ENCODE assay signal across 1 cellular context in the genomic region with DNA sequence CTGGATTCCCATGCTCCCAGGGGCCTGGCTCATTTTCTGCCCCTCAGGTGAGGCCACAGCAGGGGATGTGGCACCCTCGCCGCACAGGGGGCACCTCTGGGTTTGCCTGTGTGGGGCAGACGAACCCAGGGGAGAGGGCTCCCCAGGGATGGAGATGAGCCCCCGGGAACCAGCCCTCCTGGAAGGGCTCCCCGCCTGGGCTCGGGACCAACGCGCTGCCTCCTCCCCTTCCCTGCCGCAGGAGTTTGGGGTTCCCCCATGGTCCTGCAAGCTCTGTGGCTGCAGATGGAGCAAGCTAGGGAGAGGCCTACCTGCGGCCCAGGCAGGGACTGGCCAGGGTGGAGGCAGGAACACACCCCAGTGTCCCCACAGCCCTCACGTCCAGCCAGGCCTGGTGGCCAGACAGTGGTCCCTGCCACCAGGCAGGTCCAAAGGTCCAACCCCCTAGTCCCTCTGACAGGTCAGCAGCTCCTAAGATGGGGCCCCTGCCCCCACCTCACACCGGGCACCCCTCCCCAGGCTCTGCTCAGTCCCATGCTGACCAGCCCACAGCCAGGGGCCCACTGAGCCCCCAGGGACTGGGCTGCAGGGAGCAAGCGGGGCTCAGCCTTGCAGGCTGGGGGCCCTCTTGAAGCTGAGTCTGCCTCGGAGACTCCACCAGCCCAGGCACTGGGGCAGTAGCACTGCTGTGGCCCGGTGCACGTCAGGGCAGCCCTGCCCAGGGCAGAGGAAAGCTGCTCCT.
TF ChIP-seq lines count a peak whose summit lies in the region.

No MANE protein-coding gene starts in this region.

TF ChIP-seq in HepG2, 621 proteins besides CTCF, POLR2A, EP300 and RAD21 (continued from another document and continues in another):
- TF ChIP-seq, protein P1, sequence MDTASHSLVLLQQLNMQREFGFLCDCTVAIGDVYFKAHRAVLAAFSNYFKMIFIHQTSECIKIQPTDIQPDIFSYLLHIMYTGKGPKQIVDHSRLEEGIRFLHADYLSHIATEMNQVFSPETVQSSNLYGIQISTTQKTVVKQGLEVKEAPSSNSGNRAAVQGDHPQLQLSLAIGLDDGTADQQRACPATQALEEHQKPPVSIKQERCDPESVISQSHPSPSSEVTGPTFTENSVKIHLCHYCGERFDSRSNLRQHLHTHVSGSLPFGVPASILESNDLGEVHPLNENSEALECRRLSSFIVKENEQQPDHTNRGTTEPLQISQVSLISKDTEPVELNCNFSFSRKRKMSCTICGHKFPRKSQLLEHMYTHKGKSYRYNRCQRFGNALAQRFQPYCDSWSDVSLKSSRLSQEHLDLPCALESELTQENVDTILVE (CRISPR knock-in tag; IDR thresholded peaks at IDR 0.05) = no peak
- TF ChIP-seq SP5 (CRISPR knock-in tag; IDR thresholded peaks at IDR 0.05; ENCODE audit: borderline replicate concordance, low read depth) (peak; percentile 19; the same call in 1 of the 2 replicates), RBM22 (optimal IDR thresholded peaks at IDR 0.05; ENCODE audit: low read length) (no peak), ZFP36L2 (CRISPR knock-in tag; IDR thresholded peaks at IDR 0.05) (no peak), ZNF549 (CRISPR knock-in tag; IDR thresholded peaks at IDR 0.05) (no peak), PHF20 (CRISPR knock-in tag; IDR thresholded peaks at IDR 0.05) (no peak), ARNTL (CRISPR knock-in tag; IDR thresholded peaks at IDR 0.05) (no peak), ZNF101 (CRISPR knock-in tag; IDR thresholded peaks at IDR 0.05; ENCODE audit: borderline replicate concordance, low read depth) (no peak), ISX (CRISPR knock-in tag; conservative IDR thresholded peaks at IDR 0.05) (no peak), ZNF790 (CRISPR knock-in tag; IDR thresholded peaks at IDR 0.05; ENCODE audit: borderline replicate concordance) (no peak), ZNF274 (CRISPR knock-in tag; IDR thresholded peaks at IDR 0.05) (no peak), CCAR2 (optimal IDR thresholded peaks at IDR 0.05; ENCODE audit: low read depth, low read length) (no peak), FOXM1 (CRISPR knock-in tag; IDR thresholded peaks at IDR 0.05) (no peak), MTA3 (CRISPR knock-in tag; IDR thresholded peaks at IDR 0.05) (no peak), HDAC2 (CRISPR knock-in tag; IDR thresholded peaks at IDR 0.05) (peak; percentile 51; the same call in 1 of the 2 replicates), ZC3H13 (CRISPR knock-in tag; IDR thresholded peaks at IDR 0.05) (no peak), MIXL1 (CRISPR knock-in tag; IDR thresholded peaks at IDR 0.05) (no peak), EHMT2 (IDR thresholded peaks at IDR 0.05; ENCODE audit: borderline replicate concordance, low read depth, low read length) (no peak), HNRNPLL (IDR thresholded peaks at IDR 0.05; ENCODE audit: low read depth, low read length, poor library complexity, severe bottlenecking) (no peak), ATF7 (IDR thresholded peaks at IDR 0.05) (no peak), ATF7 (CRISPR knock-in tag; IDR thresholded peaks at IDR 0.05) (0 out of 2 replicates have a peak, but pooled peaks have one; percentile 49), HMGA1 (CRISPR knock-in tag; conservative IDR thresholded peaks at IDR 0.05) (no peak), ZBTB3 (CRISPR knock-in tag; IDR thresholded peaks at IDR 0.05; ENCODE audit: borderline replicate concordance, low read depth) (no peak), KAT8 (CRISPR knock-in tag; IDR thresholded peaks at IDR 0.05) (no peak), ZNF124 (CRISPR knock-in tag; IDR thresholded peaks at IDR 0.05) (no peak), FOXK1 (CRISPR knock-in tag; IDR thresholded peaks at IDR 0.05; ENCODE audit: borderline replicate concordance, low read depth) (no peak), HIVEP1 (CRISPR knock-in tag; IDR thresholded peaks at IDR 0.05) (peak; percentile 33; the same call in 1 of the 2 replicates), SAP130 (CRISPR knock-in tag; IDR thresholded peaks at IDR 0.05; ENCODE audit: low read depth) (peak; percentile 55), PTBP1 (IDR thresholded peaks at IDR 0.05; ENCODE audit: low read depth, low read length, poor library complexity, severe bottlenecking) (no peak), SMARCE1 (IDR thresholded peaks at IDR 0.05; ENCODE audit: borderline replicate concordance) (no peak), ZFX (CRISPR knock-in tag; IDR thresholded peaks at IDR 0.05; ENCODE audit: low read depth) (peak; percentile 78), NFE2 (CRISPR knock-in tag; IDR thresholded peaks at IDR 0.05) (no peak), ZNF205 (CRISPR knock-in tag; IDR thresholded peaks at IDR 0.05) (peak; percentile 9; the same call in 1 of the 2 replicates), CEBPB (IDR thresholded peaks at IDR 0.05; ENCODE audit: borderline replicate concordance, low read depth, low read length) (no peak), HDAC6 (IDR thresholded peaks at IDR 0.05; ENCODE audit: low read depth, low read length) (no peak), ZNF724P (CRISPR knock-in tag; IDR thresholded peaks at IDR 0.05; ENCODE audit: borderline replicate concordance) (no peak; the same call in 1 of the 2 replicates), ERF (CRISPR knock-in tag; IDR thresholded peaks at IDR 0.05) (no peak), ZFP36L1 (CRISPR knock-in tag; IDR thresholded peaks at IDR 0.05) (no peak), ZNF543 (CRISPR knock-in tag; IDR thresholded peaks at IDR 0.05) (no peak), SUZ12 (IDR thresholded peaks at IDR 0.05; ENCODE audit: low read depth, low read length) (no peak), ZMYM2 (CRISPR knock-in tag; IDR thresholded peaks at IDR 0.05) (no peak), MEF2D (CRISPR knock-in tag; IDR thresholded peaks at IDR 0.05) (no peak), FOSL2 (CRISPR knock-in tag; IDR thresholded peaks at IDR 0.05) (no peak; the same call in 1 of the 2 replicates), RBFOX2 (IDR thresholded peaks at IDR 0.05; ENCODE audit: low read depth, low read length) (peak; percentile 51; the same call in 1 of the 2 replicates), TOPORS (CRISPR knock-in tag; IDR thresholded peaks at IDR 0.05) (no peak)
- TF ChIP-seq, protein P2, sequence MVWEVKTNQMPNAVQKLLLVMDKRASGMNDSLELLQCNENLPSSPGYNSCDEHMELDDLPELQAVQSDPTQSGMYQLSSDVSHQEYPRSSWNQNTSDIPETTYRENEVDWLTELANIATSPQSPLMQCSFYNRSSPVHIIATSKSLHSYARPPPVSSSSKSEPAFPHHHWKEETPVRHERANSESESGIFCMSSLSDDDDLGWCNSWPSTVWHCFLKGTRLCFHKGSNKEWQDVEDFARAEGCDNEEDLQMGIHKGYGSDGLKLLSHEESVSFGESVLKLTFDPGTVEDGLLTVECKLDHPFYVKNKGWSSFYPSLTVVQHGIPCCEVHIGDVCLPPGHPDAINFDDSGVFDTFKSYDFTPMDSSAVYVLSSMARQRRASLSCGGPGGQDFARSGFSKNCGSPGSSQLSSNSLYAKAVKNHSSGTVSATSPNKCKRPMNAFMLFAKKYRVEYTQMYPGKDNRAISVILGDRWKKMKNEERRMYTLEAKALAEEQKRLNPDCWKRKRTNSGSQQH (CRISPR knock-in tag; IDR thresholded peaks at IDR 0.05; ENCODE audit: low read depth) = no peak
- TF ChIP-seq, protein P3, sequence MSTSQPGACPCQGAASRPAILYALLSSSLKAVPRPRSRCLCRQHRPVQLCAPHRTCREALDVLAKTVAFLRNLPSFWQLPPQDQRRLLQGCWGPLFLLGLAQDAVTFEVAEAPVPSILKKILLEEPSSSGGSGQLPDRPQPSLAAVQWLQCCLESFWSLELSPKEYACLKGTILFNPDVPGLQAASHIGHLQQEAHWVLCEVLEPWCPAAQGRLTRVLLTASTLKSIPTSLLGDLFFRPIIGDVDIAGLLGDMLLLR (CRISPR knock-in tag; IDR thresholded peaks at IDR 0.05) = no peak
- TF ChIP-seq, protein P4, sequence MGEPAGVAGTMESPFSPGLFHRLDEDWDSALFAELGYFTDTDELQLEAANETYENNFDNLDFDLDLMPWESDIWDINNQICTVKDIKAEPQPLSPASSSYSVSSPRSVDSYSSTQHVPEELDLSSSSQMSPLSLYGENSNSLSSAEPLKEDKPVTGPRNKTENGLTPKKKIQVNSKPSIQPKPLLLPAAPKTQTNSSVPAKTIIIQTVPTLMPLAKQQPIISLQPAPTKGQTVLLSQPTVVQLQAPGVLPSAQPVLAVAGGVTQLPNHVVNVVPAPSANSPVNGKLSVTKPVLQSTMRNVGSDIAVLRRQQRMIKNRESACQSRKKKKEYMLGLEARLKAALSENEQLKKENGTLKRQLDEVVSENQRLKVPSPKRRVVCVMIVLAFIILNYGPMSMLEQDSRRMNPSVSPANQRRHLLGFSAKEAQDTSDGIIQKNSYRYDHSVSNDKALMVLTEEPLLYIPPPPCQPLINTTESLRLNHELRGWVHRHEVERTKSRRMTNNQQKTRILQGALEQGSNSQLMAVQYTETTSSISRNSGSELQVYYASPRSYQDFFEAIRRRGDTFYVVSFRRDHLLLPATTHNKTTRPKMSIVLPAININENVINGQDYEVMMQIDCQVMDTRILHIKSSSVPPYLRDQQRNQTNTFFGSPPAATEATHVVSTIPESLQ (CRISPR knock-in tag; conservative IDR thresholded peaks at IDR 0.05) = no peak
- TF ChIP-seq, protein P5, sequence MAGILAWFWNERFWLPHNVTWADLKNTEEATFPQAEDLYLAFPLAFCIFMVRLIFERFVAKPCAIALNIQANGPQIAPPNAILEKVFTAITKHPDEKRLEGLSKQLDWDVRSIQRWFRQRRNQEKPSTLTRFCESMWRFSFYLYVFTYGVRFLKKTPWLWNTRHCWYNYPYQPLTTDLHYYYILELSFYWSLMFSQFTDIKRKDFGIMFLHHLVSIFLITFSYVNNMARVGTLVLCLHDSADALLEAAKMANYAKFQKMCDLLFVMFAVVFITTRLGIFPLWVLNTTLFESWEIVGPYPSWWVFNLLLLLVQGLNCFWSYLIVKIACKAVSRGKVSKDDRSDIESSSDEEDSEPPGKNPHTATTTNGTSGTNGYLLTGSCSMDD (CRISPR knock-in tag; IDR thresholded peaks at IDR 0.05) = no peak
- TF ChIP-seq, protein P6, sequence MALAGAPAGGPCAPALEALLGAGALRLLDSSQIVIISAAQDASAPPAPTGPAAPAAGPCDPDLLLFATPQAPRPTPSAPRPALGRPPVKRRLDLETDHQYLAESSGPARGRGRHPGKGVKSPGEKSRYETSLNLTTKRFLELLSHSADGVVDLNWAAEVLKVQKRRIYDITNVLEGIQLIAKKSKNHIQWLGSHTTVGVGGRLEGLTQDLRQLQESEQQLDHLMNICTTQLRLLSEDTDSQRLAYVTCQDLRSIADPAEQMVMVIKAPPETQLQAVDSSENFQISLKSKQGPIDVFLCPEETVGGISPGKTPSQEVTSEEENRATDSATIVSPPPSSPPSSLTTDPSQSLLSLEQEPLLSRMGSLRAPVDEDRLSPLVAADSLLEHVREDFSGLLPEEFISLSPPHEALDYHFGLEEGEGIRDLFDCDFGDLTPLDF (CRISPR knock-in tag; IDR thresholded peaks at IDR 0.05) = no peak
- TF ChIP-seq, protein P7, sequence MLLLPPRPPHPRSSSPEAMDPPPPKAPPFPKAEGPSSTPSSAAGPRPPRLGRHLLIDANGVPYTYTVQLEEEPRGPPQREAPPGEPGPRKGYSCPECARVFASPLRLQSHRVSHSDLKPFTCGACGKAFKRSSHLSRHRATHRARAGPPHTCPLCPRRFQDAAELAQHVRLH (CRISPR knock-in tag; IDR thresholded peaks at IDR 0.05; ENCODE audit: borderline replicate concordance, low read depth) = no peak
- TF ChIP-seq, protein P8, sequence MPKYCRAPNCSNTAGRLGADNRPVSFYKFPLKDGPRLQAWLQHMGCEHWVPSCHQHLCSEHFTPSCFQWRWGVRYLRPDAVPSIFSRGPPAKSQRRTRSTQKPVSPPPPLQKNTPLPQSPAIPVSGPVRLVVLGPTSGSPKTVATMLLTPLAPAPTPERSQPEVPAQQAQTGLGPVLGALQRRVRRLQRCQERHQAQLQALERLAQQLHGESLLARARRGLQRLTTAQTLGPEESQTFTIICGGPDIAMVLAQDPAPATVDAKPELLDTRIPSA (CRISPR knock-in tag; IDR thresholded peaks at IDR 0.05; ENCODE audit: borderline replicate concordance) = no peak
- TF ChIP-seq, protein P9, sequence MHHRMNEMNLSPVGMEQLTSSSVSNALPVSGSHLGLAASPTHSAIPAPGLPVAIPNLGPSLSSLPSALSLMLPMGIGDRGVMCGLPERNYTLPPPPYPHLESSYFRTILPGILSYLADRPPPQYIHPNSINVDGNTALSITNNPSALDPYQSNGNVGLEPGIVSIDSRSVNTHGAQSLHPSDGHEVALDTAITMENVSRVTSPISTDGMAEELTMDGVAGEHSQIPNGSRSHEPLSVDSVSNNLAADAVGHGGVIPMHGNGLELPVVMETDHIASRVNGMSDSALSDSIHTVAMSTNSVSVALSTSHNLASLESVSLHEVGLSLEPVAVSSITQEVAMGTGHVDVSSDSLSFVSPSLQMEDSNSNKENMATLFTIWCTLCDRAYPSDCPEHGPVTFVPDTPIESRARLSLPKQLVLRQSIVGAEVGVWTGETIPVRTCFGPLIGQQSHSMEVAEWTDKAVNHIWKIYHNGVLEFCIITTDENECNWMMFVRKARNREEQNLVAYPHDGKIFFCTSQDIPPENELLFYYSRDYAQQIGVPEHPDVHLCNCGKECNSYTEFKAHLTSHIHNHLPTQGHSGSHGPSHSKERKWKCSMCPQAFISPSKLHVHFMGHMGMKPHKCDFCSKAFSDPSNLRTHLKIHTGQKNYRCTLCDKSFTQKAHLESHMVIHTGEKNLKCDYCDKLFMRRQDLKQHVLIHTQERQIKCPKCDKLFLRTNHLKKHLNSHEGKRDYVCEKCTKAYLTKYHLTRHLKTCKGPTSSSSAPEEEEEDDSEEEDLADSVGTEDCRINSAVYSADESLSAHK (CRISPR knock-in tag; IDR thresholded peaks at IDR 0.05; ENCODE audit: borderline replicate concordance) = no peak
- TF ChIP-seq, protein P10, sequence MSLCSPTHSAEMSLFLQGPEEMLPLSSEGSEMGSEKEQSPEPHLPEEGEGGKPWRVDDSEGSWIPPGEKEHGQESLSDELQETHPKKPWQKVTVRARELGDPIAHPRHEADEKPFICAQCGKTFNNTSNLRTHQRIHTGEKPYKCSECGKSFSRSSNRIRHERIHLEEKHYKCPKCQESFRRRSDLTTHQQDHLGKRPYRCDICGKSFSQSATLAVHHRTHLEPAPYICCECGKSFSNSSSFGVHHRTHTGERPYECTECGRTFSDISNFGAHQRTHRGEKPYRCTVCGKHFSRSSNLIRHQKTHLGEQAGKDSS (CRISPR knock-in tag; IDR thresholded peaks at IDR 0.05; ENCODE audit: borderline replicate concordance, low read depth) = no peak; the same call in 1 of the 2 replicates
